In genomic region chr18:52160652-52161051, GRCh38 we compare ENCODE assay signal across 17 cellular contexts.
DNase-seq lines count a peak whose midpoint lies in the region; ATAC-seq and TF ChIP-seq lines count a peak whose summit lies in the region.
"Had no signal": no experiment of that assay in that cellular context is flagged by ENCODE, and none has a peak within 500 bp of the region (broad histone marks: within the 10 kb centered on the region; RNA-seq: fewer than 3 reads in every experiment).

No MANE protein-coding gene starts in this region.

- H3K9ac ChIP-seq in endodermal cell (ENCODE audit: extremely low read depth, low read length, poor library complexity, severe bottlenecking): no peak overlapping the region

- H3K27ac Mint-ChIP-seq in Calu3 (ENCODE audit: unreplicated experiment) (no peak overlapping the region), endodermal cell (no peak overlapping the region)
- no peak overlapping the region for H3K27ac Mint-ChIP-seq in activated CD4-positive, alpha-beta T cell treated with anti-CD3 and anti-CD28 coated beads, Interleukin-2, amount 10 ng/mL, durations not matched to agents 24 days and 14 days
- H3K27ac Mint-ChIP-seq: activated T-helper 1 cell treated with anti-CD3 and anti-CD28 coated beads, Interleukin-12 subunit alpha, Interleukin-12 subunit beta, Interleukin-2, Interleukin-4 antibody, amounts not matched to agents 30 ng/mL and 10 ng/mL and 1 ng/mL, durations not matched to agents 14 hours and 24 hours and 36 hours; immature natural killer cell; stimulated activated memory B cell treated with anti-CD40 and anti-IgM and Interleukin-4, amounts not matched to agents 10 μg/mL and 1 μg/mL and 100 μg/mL, for 72 hours had no signal

- H3K9me3 Mint-ChIP-seq in Calu3 (ENCODE audit: low read depth, unreplicated experiment) (peaks cover 15% of the 10 kb centered on the region), endodermal cell (peaks cover 15% of the 10 kb centered on the region)
- no peaks in the 10 kb centered on the region for H3K9me3 Mint-ChIP-seq in activated CD4-positive, alpha-beta T cell treated with anti-CD3 and anti-CD28 coated beads, Interleukin-2, amount 10 ng/mL, durations not matched to agents 24 days and 14 days

- BruUV-seq in Calu3 (replicated peaks; lab: Mats Ljungman, UMichigan): no TSS peak

- H3K9me3 ChIP-seq in endodermal cell (ENCODE audit: control insufficient read depth, low read length): peaks cover 31% of the 10 kb centered on the region
- H3K9me3 ChIP-seq: SJCRH30 had no signal

- H3K4me1 Mint-ChIP-seq in Calu3 (ENCODE audit: low read depth, unreplicated experiment) (peaks cover 22% of the 10 kb centered on the region), endodermal cell (peaks cover 1% of the 10 kb centered on the region)
- H3K4me1 Mint-ChIP-seq in activated CD4-positive, alpha-beta T cell treated with anti-CD3 and anti-CD28 coated beads, Interleukin-2, amount 10 ng/mL, durations not matched to agents 24 days and 14 days: no peaks in the 10 kb centered on the region
- H3K4me1 Mint-ChIP-seq: immature natural killer cell; stimulated activated memory B cell treated with anti-CD40 and anti-IgM and Interleukin-4, amounts not matched to agents 10 μg/mL and 1 μg/mL and 100 μg/mL, for 72 hours had no signal

- no peaks in the 10 kb centered on the region for H3K4me1 ChIP-seq in endodermal cell (ENCODE audit: control insufficient read depth, insufficient read depth, low read length)
- H3K4me1 ChIP-seq: SJCRH30, transverse colon had no signal

- WGBS in endodermal cell (ENCODE audit: insufficient coverage in 1 of 2, insufficient read length in 1 of 2), 2 experiments: 76 to 79% methylated on average over 2 of the region's 2 CpGs

- no peaks in the 10 kb centered on the region for H3K27me3 ChIP-seq in endodermal cell (ENCODE audit: control insufficient read depth, insufficient read depth, low read length, poor library complexity, severe bottlenecking)
- H3K27me3 ChIP-seq: dorsolateral prefrontal cortex, SJCRH30, transverse colon had no signal

- H3K4me3 ChIP-seq in endodermal cell (ENCODE audit: low read length): no peak overlapping the region
- H3K4me3 ChIP-seq: dorsolateral prefrontal cortex, SJCRH30, transverse colon had no signal

- no peaks in the 10 kb centered on the region for H3K36me3 Mint-ChIP-seq in Calu3 (ENCODE audit: insufficient read depth, unreplicated experiment)
- H3K36me3 Mint-ChIP-seq in endodermal cell (ENCODE audit: low read depth): peaks cover 2% of the 10 kb centered on the region
- H3K36me3 Mint-ChIP-seq in activated CD4-positive, alpha-beta T cell treated with anti-CD3 and anti-CD28 coated beads, Interleukin-2, amount 10 ng/mL, durations not matched to agents 24 days and 14 days (ENCODE audit: low read depth): no peaks in the 10 kb centered on the region

- no peak overlapping the region for H3K27ac ChIP-seq in endodermal cell (ENCODE audit: low read depth, low read length)
- H3K27ac ChIP-seq: dorsolateral prefrontal cortex, SJCRH30, transverse colon had no signal

- TF ChIP-seq CTCF in Calu3 (IDR thresholded peaks at IDR 0.05; ENCODE audit: unreplicated experiment) (no peak), endodermal cell (conservative IDR thresholded peaks at IDR 0.05) (no peak)

- intact Hi-C loops in Calu3 (cut with micrococcal nuclease; ENCODE audit: unreplicated experiment) (no loop called here), posterior vena cava (cut with DNase I) (no loop called here)
- intact Hi-C loops in activated CD4-positive, alpha-beta T cell treated with anti-CD3 and anti-CD28 coated beads, Interleukin-2, amount 10 ng/mL, durations not matched to agents 24 days and 14 days (cut with micrococcal nuclease): no loop called here

- H3K4me3 Mint-ChIP-seq in Calu3 (ENCODE audit: low read depth, unreplicated experiment) (no peak overlapping the region), endodermal cell (no peak overlapping the region)
- no peak overlapping the region for H3K4me3 Mint-ChIP-seq in activated CD4-positive, alpha-beta T cell treated with anti-CD3 and anti-CD28 coated beads, Interleukin-2, amount 10 ng/mL, durations not matched to agents 24 days and 14 days
- H3K4me3 Mint-ChIP-seq: activated T-helper 1 cell treated with anti-CD3 and anti-CD28 coated beads, Interleukin-12 subunit alpha, Interleukin-12 subunit beta, Interleukin-2, Interleukin-4 antibody, amounts not matched to agents 30 ng/mL and 10 ng/mL and 1 ng/mL, durations not matched to agents 14 hours and 24 hours and 36 hours; immature natural killer cell; stimulated activated memory B cell treated with anti-CD40 and anti-IgM and Interleukin-4, amounts not matched to agents 10 μg/mL and 1 μg/mL and 100 μg/mL, for 72 hours had no signal

- ATAC-seq in GM21390 (IDR thresholded peaks at IDR 0.05; ENCODE audit: unreplicated experiment): no peak
- ATAC-seq: stimulated activated memory B cell treated with anti-CD40 and anti-IgM and Interleukin-4, amounts not matched to agents 10 μg/mL and 1 μg/mL and 100 μg/mL, for 72 hours had no signal

- H3K36me3 ChIP-seq in endodermal cell (ENCODE audit: control insufficient read depth, insufficient read depth, low read length): no peaks in the 10 kb centered on the region
- H3K36me3 ChIP-seq: SJCRH30, transverse colon had no signal

- no peaks in the 10 kb centered on the region for H3K27me3 Mint-ChIP-seq in Calu3 (ENCODE audit: unreplicated experiment)
- no peaks in the 10 kb centered on the region for H3K27me3 Mint-ChIP-seq in endodermal cell (ENCODE audit: insufficient read depth)
- H3K27me3 Mint-ChIP-seq in activated CD4-positive, alpha-beta T cell treated with anti-CD3 and anti-CD28 coated beads, Interleukin-2, amount 10 ng/mL, durations not matched to agents 24 days and 14 days: no peaks in the 10 kb centered on the region
- H3K27me3 Mint-ChIP-seq: stimulated activated memory B cell treated with anti-CD40 and anti-IgM and Interleukin-4, amounts not matched to agents 10 μg/mL and 1 μg/mL and 100 μg/mL, for 72 hours had no signal

- DNase-seq in Calu3: peak; percentile 45
- DNase-seq in NCI-H69 (lab: John Stamatoyannopoulos, UW): peak; percentile 62
- DNase-seq in endodermal cell: peak; percentile 65
- DNase-seq in kidney tubule cell (ENCODE audit: low spot score): peak; percentile 89
- no peak for DNase-seq in effector CD4-positive, alpha-beta T cell
- no peak for DNase-seq in posterior vena cava (ENCODE audit: low spot score)
- no peak for DNase-seq in activated CD4-positive, alpha-beta T cell treated with anti-CD3 and anti-CD28 coated beads, Interleukin-2, amount 10 ng/mL, durations not matched to agents 24 days and 14 days
- DNase-seq: activated CD4-positive, alpha-beta T cell treated with anti-CD3 and anti-CD28 coated beads, Interleukin-2, amount 50 U/mL, for 48 hours; dorsolateral prefrontal cortex; immature natural killer cell; midbrain; SJCRH30; small intestine; transverse colon had no signal

- CTCF ChIA-PET in Calu3 (lab: Charles Lee): no interaction called here

Comparison
In these comparisons a context has a peak if more than half of its experiments do, and no peak if none do; other contexts are left out.
1. DNase-seq: peak in Calu3 (single experiment), NCI-H69 (single experiment), endodermal cell (single experiment) and kidney tubule cell (single experiment); none in effector CD4-positive, alpha-beta T cell (single experiment), posterior vena cava (single experiment) and activated CD4-positive, alpha-beta T cell treated with anti-CD3 and anti-CD28 coated beads, Interleukin-2, amount 10 ng/mL, durations not matched to agents 24 days and 14 days (single experiment).